ENCODE assay signal across 19 cellular contexts in genomic region chr6:154765273-154765672, GRCh38. TPM values are rescaled to one million over a fixed set of nuclear protein-coding genes. Genes with fewer than 3 reads are reported as not detected.
DNase-seq lines count a peak whose midpoint lies in the region; ATAC-seq, FAIRE-seq and TF ChIP-seq lines count a peak whose summit lies in the region.
"Had no signal": no experiment of that assay in that cellular context is flagged by ENCODE, and none has a peak within 500 bp of the region (broad histone marks: within the 10 kb centered on the region; RNA-seq: fewer than 3 reads in every experiment).

No MANE protein-coding gene starts in this region.

- H3K4me1 ChIP-seq in left ventricle myocardium inferior (peaks cover 77% of the 10 kb centered on the region), MM.1S (ENCODE audit: low read length) (0 out of 2 replicates have a peak, but pooled peaks cover 8% of the 10 kb centered on the region), kidney (ENCODE audit: control insufficient read depth in 1 of 2, insufficient read depth in 1 of 2, low read depth in 1 of 2, low read length in 2 of 2) (peaks cover 5 to 26% of the 10 kb centered on the region in 2 donors), skeletal muscle tissue (ENCODE audit: control insufficient read depth in 3 of 3, insufficient read depth in 3 of 3, low read length in 3 of 3) (peaks cover 24 to 31% (median 27%) of the 10 kb centered on the region in 3 donors)

- H3K9me3 ChIP-seq in left ventricle myocardium inferior (replicated peaks) (peaks cover 6% of the 10 kb centered on the region), MM.1S (replicated peaks; ENCODE audit: insufficient read depth, low read length) (no peaks in the 10 kb centered on the region), kidney (ENCODE audit: control insufficient read depth in 1 of 2, low read length in 2 of 2) (peaks cover 0 to 3% of the 10 kb centered on the region in 2 donors), skeletal muscle tissue (ENCODE audit: control insufficient read depth in 3 of 3, low read length in 3 of 3) (no peaks in the 10 kb centered on the region)
- H3K9me3 ChIP-seq: A549, HAP-1 had no signal

- H3K27me3 ChIP-seq in left ventricle myocardium inferior (ENCODE audit: low read depth): no peaks in the 10 kb centered on the region
- no peaks in the 10 kb centered on the region for H3K27me3 ChIP-seq in MM.1S (replicated peaks; ENCODE audit: insufficient read depth, low read length)
- H3K27me3 ChIP-seq in skeletal muscle tissue (ENCODE audit: control insufficient read depth in 3 of 3, insufficient read depth in 3 of 3, low read length in 3 of 3): no peaks in the 10 kb centered on the region

- H2AFZ ChIP-seq in MM.1S (ENCODE audit: low read length): no peak overlapping the region
- H2AFZ ChIP-seq: GM23248, PC-9 had no signal

- no peaks in the 10 kb centered on the region for H3K9me2 ChIP-seq in MM.1S (replicated peaks; ENCODE audit: insufficient read depth, low read length)

- peak overlapping the region; percentile 34; the same call in 1 of the 2 replicates for H3K4me2 ChIP-seq in MM.1S (ENCODE audit: low read depth, low read length)
- H3K4me2 ChIP-seq: A549, PC-9 had no signal

- H3K4me3 ChIP-seq in left ventricle myocardium inferior (peak overlapping the region; percentile 39), MM.1S (ENCODE audit: low read length) (no peak overlapping the region), kidney (ENCODE audit: low read length in 2 of 2) (no peak overlapping the region), skeletal muscle tissue (ENCODE audit: low read length in 3 of 3) (no peak overlapping the region)
- H3K4me3 ChIP-seq: A549, GM23248, HAP-1, PC-9 had no signal

- H3K9ac ChIP-seq in MM.1S (ENCODE audit: low read length) (no peak overlapping the region), kidney (ENCODE audit: low read length in 2 of 2) (no peak overlapping the region), skeletal muscle tissue (ENCODE audit: low read depth in 1 of 3, low read length in 3 of 3) (no peak overlapping the region)
- H3K9ac ChIP-seq: GM23248 had no signal

- H3K36me3 ChIP-seq in left ventricle myocardium inferior (no peaks in the 10 kb centered on the region), MM.1S (replicated peaks; ENCODE audit: insufficient read depth, low read length) (no peaks in the 10 kb centered on the region), kidney (ENCODE audit: control insufficient read depth in 1 of 2, insufficient read depth in 2 of 2, low read length in 2 of 2) (no peaks in the 10 kb centered on the region), skeletal muscle tissue (ENCODE audit: control insufficient read depth in 3 of 3, insufficient read depth in 3 of 3, low read length in 3 of 3) (no peaks in the 10 kb centered on the region)

- ATAC-seq in left ventricle myocardium superior (no peak), GM18502 (IDR thresholded peaks at IDR 0.05; ENCODE audit: poor library complexity, unreplicated experiment) (no peak), GM19455 (IDR thresholded peaks at IDR 0.05; ENCODE audit: unreplicated experiment) (no peak)
- ATAC-seq: A549 had no signal

- no peaks in the 10 kb centered on the region for H4K20me1 ChIP-seq in MM.1S (ENCODE audit: insufficient read depth, low read length)

- TF ChIP-seq CTCF in left ventricle myocardium inferior (IDR thresholded peaks at IDR 0.05; ENCODE audit: borderline replicate concordance) (no peak), MM.1S (IDR thresholded peaks at IDR 0.05; ENCODE audit: low read length) (no peak), kidney (IDR thresholded peaks at IDR 0.05; ENCODE audit: borderline replicate concordance, extremely low read depth, insufficient read depth) (no peak)

- peak; percentile 6 for FAIRE-seq in kidney (lab: Jason Lieb, UNC)
- FAIRE-seq: A549 had no signal

- DNase-seq in left ventricle myocardium inferior: no peak
- DNase-seq in left ventricle myocardium superior: no peak
- DNase-seq in MM.1S: no peak
- no peak for DNase-seq in kidney
- DNase-seq in germinal center (ENCODE audit: low spot score): no peak
- DNase-seq: CD8-positive, alpha-beta memory T cell; DMS79; GM23248; KG1; NCI-H1417; NCI-H187; NCI-H2227 treated with DMSO at 0.1 percent for 48 hours; NCI-H524; PC-9 had no signal

- intact Hi-C loops in left ventricle myocardium inferior (cut with micrococcal nuclease): no loop called here
- intact Hi-C loops in left ventricle myocardium superior (cut with micrococcal nuclease): no loop called here
- intact Hi-C loops in kidney (cut with DNase I): no loop called here

- H3K27ac ChIP-seq in left ventricle myocardium inferior (replicated peaks) (peak overlapping the region; percentile 67), MM.1S (ENCODE audit: low read length) (no peak overlapping the region), kidney (ENCODE audit: low read depth in 2 of 2, low read length in 2 of 2) (no peak overlapping the region), skeletal muscle tissue (ENCODE audit: low read depth, low read length) (peak overlapping the region; percentile 39)
- H3K27ac ChIP-seq: A549, GM23248, PC-9 had no signal

- peaks cover 87% of the 10 kb centered on the region for H3K79me2 ChIP-seq in MM.1S (ENCODE audit: low read length)

- H3F3A ChIP-seq in MM.1S (ENCODE audit: insufficient read depth, low read length): no peaks in the 10 kb centered on the region

RNA-seq across cellular contexts. Expression of gene SCAF8, which starts 32.1 kb away (rescaled TPM):
- total RNA-seq in left ventricle myocardium inferior (54.2 TPM), left ventricle myocardium superior (52.8 TPM), kidney (52.2 TPM), skeletal muscle tissue (52.7 TPM)
- polyA plus RNA-seq in kidney (ENCODE audit: insufficient read depth, low read depth, low replicate concordance): 8.3 TPM

Comparison
In these comparisons a context has a peak if more than half of its experiments do, and no peak if none do; other contexts are left out.
1. H3K27ac ChIP-seq: peak in left ventricle myocardium inferior (single experiment) and skeletal muscle tissue (single experiment); none in MM.1S (single experiment) and kidney (0 of 2).